26 cellular contexts compared by ENCODE assay signal in genomic region chr11:32079511-32079910, GRCh38. TPM values are rescaled to one million over a fixed set of nuclear protein-coding genes. Genes with fewer than 3 reads are reported as not detected.
A peak's percentile ranks its signal among the peaks of the same experiment; 100 is the strongest.
DNase-seq lines count a peak whose midpoint lies in the region; ATAC-seq, FAIRE-seq and TF ChIP-seq lines count a peak whose summit lies in the region.
"Had no signal": no experiment of that assay in that cellular context is flagged by ENCODE, and none has a peak within 500 bp of the region (broad histone marks: within the 10 kb centered on the region; RNA-seq: fewer than 3 reads in every experiment).

No MANE protein-coding gene starts in this region.

- H3K4ac ChIP-seq in neuronal stem cell (ENCODE audit: low read length): no peak overlapping the region

- no peaks in the 10 kb centered on the region for H3K79me1 ChIP-seq in neuronal stem cell (ENCODE audit: low read depth, low read length)

- no peak overlapping the region for H2BK5ac ChIP-seq in neuronal stem cell (ENCODE audit: low read length)

- H3K4me1 ChIP-seq in neuronal stem cell (ENCODE audit: control insufficient read depth in 2 of 2, insufficient read depth in 1 of 2, low read depth in 1 of 2, low read length in 2 of 2): peaks cover 6% of the 10 kb centered on the region in 2 donors
- H3K4me1 ChIP-seq: BE2C had no signal

- no peak overlapping the region for H3K4me2 ChIP-seq in neuronal stem cell (ENCODE audit: insufficient read depth, low read length, poor library complexity, severe bottlenecking)
- H3K4me2 ChIP-seq: KMS-11 had no signal

- H3K23ac ChIP-seq in neuronal stem cell (ENCODE audit: low read depth, low read length, poor library complexity): no peak overlapping the region

- H3K9me3 Mint-ChIP-seq in glutamatergic neuron (ENCODE audit: unreplicated experiment): peaks cover 8% of the 10 kb centered on the region
- H3K9me3 Mint-ChIP-seq in activated T-cell treated with anti-CD3 and anti-CD28 coated beads, Interleukin-2, amount 50 U/mL, for 24 hours: peaks cover 5% of the 10 kb centered on the region

- no peak overlapping the region for H4K91ac ChIP-seq in neuronal stem cell (ENCODE audit: low read depth, low read length, poor library complexity)

- TF ChIP-seq CTCF in D721Med (IDR thresholded peaks at IDR 0.05; ENCODE audit: insufficient read depth, missing control alignments) (no peak), glutamatergic neuron (IDR thresholded peaks at IDR 0.05; ENCODE audit: partially characterized antibody, unreplicated experiment) (no peak)

- H4K8ac ChIP-seq in neuronal stem cell (ENCODE audit: low read depth, low read length): no peak overlapping the region

- H2BK120ac ChIP-seq in neuronal stem cell (ENCODE audit: low read depth, low read length): no peak overlapping the region

- H3K27ac Mint-ChIP-seq in glutamatergic neuron (ENCODE audit: unreplicated experiment): peak overlapping the region; percentile 95
- no peak overlapping the region for H3K27ac Mint-ChIP-seq in activated T-cell treated with anti-CD3 and anti-CD28 coated beads, Interleukin-2, amount 50 U/mL, for 24 hours
- H3K27ac Mint-ChIP-seq: CD14-positive monocyte; CD8-positive, alpha-beta memory T cell; IgD-negative memory B cell had no signal

- no CpG with 5 or more reads among the region's 4 CpGs for WGBS in neuronal stem cell (ENCODE audit: extremely low coverage in 2 of 2, insufficient read length in 2 of 2, insufficient replicate concordance in 1 of 2), 2 donors

- H3K36me3 ChIP-seq in neuronal stem cell (replicated peaks in 1 of 2; ENCODE audit: control insufficient read depth in 2 of 2, insufficient read depth in 2 of 2, low read length in 2 of 2): no peaks in the 10 kb centered on the region
- H3K36me3 ChIP-seq: BE2C, SJSA1 had no signal

- H3K27me3 Mint-ChIP-seq in glutamatergic neuron (ENCODE audit: unreplicated experiment): peaks cover 7% of the 10 kb centered on the region
- H3K27me3 Mint-ChIP-seq in activated T-cell treated with anti-CD3 and anti-CD28 coated beads, Interleukin-2, amount 50 U/mL, for 24 hours: peaks cover 22% of the 10 kb centered on the region

- no peaks in the 10 kb centered on the region for H3K36me3 Mint-ChIP-seq in glutamatergic neuron (ENCODE audit: unreplicated experiment)
- H3K36me3 Mint-ChIP-seq in activated T-cell treated with anti-CD3 and anti-CD28 coated beads, Interleukin-2, amount 50 U/mL, for 24 hours (ENCODE audit: low read depth): no peaks in the 10 kb centered on the region
- H3K36me3 Mint-ChIP-seq: CD14-positive monocyte; CD8-positive, alpha-beta memory T cell; IgD-negative memory B cell had no signal

- H3K14ac ChIP-seq in neuronal stem cell (ENCODE audit: low read length): no peak overlapping the region

- no peak overlapping the region for H2BK12ac ChIP-seq in neuronal stem cell (ENCODE audit: low read length)

- H2AFZ ChIP-seq in neuronal stem cell (ENCODE audit: low read length): no peak overlapping the region

- no peak overlapping the region for H2BK15ac ChIP-seq in neuronal stem cell (ENCODE audit: low read length)

- DNase-seq in D721Med (ENCODE audit: insufficient read length, low spot score) (no peak), NCI-H524 (lab: John Stamatoyannopoulos, UW) (peak; percentile 85 to 95), glutamatergic neuron (no peak), neuronal stem cell (ENCODE audit: low spot score) (no peak), NCI-H2029 treated with DMSO at 0.1 percent for 48 hours (lab: John Stamatoyannopoulos, UW) (no peak)
- DNase-seq in activated T-cell treated with anti-CD3 and anti-CD28 coated beads, Interleukin-2, amount 50 U/mL, for 24 hours: no peak
- DNase-seq: 8988T; ACHN; BE2C; CD8-positive, alpha-beta memory T cell; DMS53; NCI-H1092; NCI-H1417 treated with DMSO at 0.1 percent for 48 hours; NCI-H187; NCI-H446 treated with DMSO at 0.1 percent for 48 hours; NCI-H69; PC-3 had no signal

- no peak overlapping the region for H3K4me3 Mint-ChIP-seq in glutamatergic neuron (ENCODE audit: unreplicated experiment)
- no peak overlapping the region for H3K4me3 Mint-ChIP-seq in activated T-cell treated with anti-CD3 and anti-CD28 coated beads, Interleukin-2, amount 50 U/mL, for 24 hours
- H3K4me3 Mint-ChIP-seq: CD14-positive monocyte; CD8-positive, alpha-beta memory T cell; IgD-negative memory B cell had no signal

- no peak overlapping the region for H3K18ac ChIP-seq in neuronal stem cell (ENCODE audit: low read length)

- no peak overlapping the region for H3K27ac ChIP-seq in neuronal stem cell (replicated peaks; ENCODE audit: low read length)
- H3K27ac ChIP-seq: HL-60, KMS-11, SJSA1 had no signal

- peak overlapping the region; percentile 22 for H3K9ac ChIP-seq in neuronal stem cell (ENCODE audit: low read depth, low read length, poor library complexity)
- H3K9ac ChIP-seq: KMS-11 had no signal

- peaks cover 0 to 8% of the 10 kb centered on the region in 2 donors for H3K9me3 ChIP-seq in neuronal stem cell (replicated peaks in 1 of 2; ENCODE audit: control insufficient read depth in 2 of 2, insufficient read depth in 1 of 2, low read depth in 1 of 2, low read length in 2 of 2)
- H3K9me3 ChIP-seq: BE2C had no signal

- H3K4me1 Mint-ChIP-seq in glutamatergic neuron (ENCODE audit: low read depth, unreplicated experiment): peaks cover 46% of the 10 kb centered on the region
- H3K4me1 Mint-ChIP-seq in activated T-cell treated with anti-CD3 and anti-CD28 coated beads, Interleukin-2, amount 50 U/mL, for 24 hours (ENCODE audit: low read depth): no peaks in the 10 kb centered on the region
- H3K4me1 Mint-ChIP-seq: CD8-positive, alpha-beta memory T cell; IgD-negative memory B cell had no signal

- H2AK5ac ChIP-seq in neuronal stem cell (ENCODE audit: low read depth, low read length): no peak overlapping the region

- H3K4me3 ChIP-seq in neuronal stem cell (ENCODE audit: low read length in 2 of 2): no peak overlapping the region
- H3K4me3 ChIP-seq: SJSA1 had no signal

- no peak for ATAC-seq in SK-N-SH treated with all-trans-retinoic acid at 6 μM for 48 hours
- ATAC-seq: PC-3, Right ventricle myocardium inferior had no signal

- no peaks in the 10 kb centered on the region for H3K27me3 ChIP-seq in neuronal stem cell (ENCODE audit: control insufficient read depth in 3 of 3, insufficient read depth in 3 of 3, low read depth in 1 of 3, low read length in 3 of 3)
- H3K27me3 ChIP-seq: BE2C, SJSA1 had no signal

- FAIRE-seq in D721Med (lab: Jason Lieb, UNC): peak; percentile 64
- FAIRE-seq: G401.6, H54 had no signal

TF ChIP-seq in SK-N-SH treated with all-trans-retinoic acid at 6 μM for 48 hours, 23 proteins besides CTCF, POLR2A, EP300 and RAD21 (continues in another document):
- TF ChIP-seq ZC3H10 (CRISPR knock-in tag; IDR thresholded peaks at IDR 0.05): no peak
- TF ChIP-seq ISL1 (CRISPR knock-in tag; IDR thresholded peaks at IDR 0.05): no peak
- TF ChIP-seq RARB (CRISPR knock-in tag; IDR thresholded peaks at IDR 0.05): no peak
- TF ChIP-seq BACH2 (CRISPR knock-in tag; IDR thresholded peaks at IDR 0.05; ENCODE audit: borderline replicate concordance): no peak
- TF ChIP-seq CSRNP3 (CRISPR knock-in tag; IDR thresholded peaks at IDR 0.05): no peak
- TF ChIP-seq CREB5 (CRISPR knock-in tag; IDR thresholded peaks at IDR 0.05; ENCODE audit: low read depth): no peak
- TF ChIP-seq SNAI2 (CRISPR knock-in tag; IDR thresholded peaks at IDR 0.05): no peak
- no peak for TF ChIP-seq OSR1 (CRISPR knock-in tag; IDR thresholded peaks at IDR 0.05)
- TF ChIP-seq ZNF565 (CRISPR knock-in tag; conservative IDR thresholded peaks at IDR 0.05; ENCODE audit: low read depth): no peak
- TF ChIP-seq POU6F1 (CRISPR knock-in tag; IDR thresholded peaks at IDR 0.05; ENCODE audit: borderline replicate concordance, low read depth): no peak

RNA-seq across cellular contexts. Expression of gene RCN1, which starts 11.4 kb away (rescaled TPM):
- total RNA-seq in glutamatergic neuron (ENCODE audit: unreplicated experiment): 200 TPM
- polyA plus RNA-seq in neuronal stem cell (2013, experiment 1 of 2): 179 TPM
- 180 TPM for polyA plus RNA-seq in neuronal stem cell (2013, experiment 2 of 2)

Comparison
In these comparisons a context has a peak if more than half of its experiments do, and no peak if none do; other contexts are left out.
1. DNase-seq: peak in NCI-H524 (2 of 2); none in D721Med (single experiment), glutamatergic neuron (single experiment), neuronal stem cell (single experiment), activated T-cell treated with anti-CD3 and anti-CD28 coated beads, Interleukin-2, amount 50 U/mL, for 24 hours (single experiment) and NCI-H2029 treated with DMSO at 0.1 percent for 48 hours (single experiment).